In the genomic region with DNA sequence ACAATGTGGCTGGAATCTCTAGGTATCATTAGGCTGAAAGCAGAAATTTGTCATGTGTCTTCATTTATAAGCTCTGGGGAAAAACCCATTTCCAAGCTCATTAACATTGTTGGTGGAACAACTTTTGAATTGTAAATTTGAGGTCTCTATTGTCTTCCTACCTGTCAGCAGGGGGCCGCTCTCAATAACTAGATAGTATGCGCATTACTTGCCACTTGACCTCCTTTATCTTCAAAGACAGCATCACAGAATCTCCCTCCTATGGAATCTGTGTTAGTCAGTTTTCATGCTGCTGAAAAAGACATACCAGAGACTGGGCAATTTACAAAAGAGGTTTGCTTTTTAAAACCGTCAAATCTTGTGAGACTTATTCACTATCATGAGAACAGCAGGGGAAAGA, we compare ENCODE assay signal across 22 cellular contexts.
DNase-seq lines count a peak whose midpoint lies in the region; ATAC-seq and TF ChIP-seq lines count a peak whose summit lies in the region.
"Had no signal": no experiment of that assay in that cellular context is flagged by ENCODE, and none has a peak within 500 bp of the region (broad histone marks: within the 10 kb centered on the region; RNA-seq: fewer than 3 reads in every experiment).

No MANE protein-coding gene starts in this region.

- H3K27ac ChIP-seq in GM23338 (ENCODE audit: low read depth) (peak overlapping the region; percentile 62), HUES64 (ENCODE audit: low read depth, low read length) (peak overlapping the region; percentile 95; the same call in 1 of the 2 replicates), endodermal cell (ENCODE audit: low read depth, low read length) (peak overlapping the region; percentile 25), MM.1S (ENCODE audit: low read length) (no peak overlapping the region)
- H3K27ac ChIP-seq: Peyer's patch, SJSA1 had no signal

- no peak overlapping the region for H3K4me3 Mint-ChIP-seq in GM23338
- H3K4me3 Mint-ChIP-seq in endodermal cell = no peak overlapping the region
- H3K4me3 Mint-ChIP-seq: CD4-positive, CD25-positive, alpha-beta regulatory T cell had no signal

- no peak overlapping the region for H3K9ac ChIP-seq in HUES64 (ENCODE audit: low read depth, low read length)
- H3K9ac ChIP-seq in endodermal cell (ENCODE audit: extremely low read depth, low read length, poor library complexity, severe bottlenecking) = no peak overlapping the region
- no peak overlapping the region for H3K9ac ChIP-seq in MM.1S (ENCODE audit: low read length)

- peak; percentile 90 for ATAC-seq in GM23338
- ATAC-seq in HG03025 (IDR thresholded peaks at IDR 0.05; ENCODE audit: low FRiP score, unreplicated experiment) = no peak
- ATAC-seq: HepG2, K562 had no signal

- peak; percentile 98 for DNase-seq in GM23338 (ENCODE audit: low spot score)
- DNase-seq in endodermal cell = peak; percentile 75
- peak; percentile 56 for DNase-seq in iPS-NIHi11 (ENCODE audit: low spot score)
- no peak for DNase-seq in Kasumi-1 (lab: John Stamatoyannopoulos, UW)
- DNase-seq in middle frontal gyrus (ENCODE audit: extremely low spot score, low spot score) = no peak
- no peak for DNase-seq in MM.1S
- DNase-seq: BE2C; CD4-positive, CD25-positive, alpha-beta regulatory T cell; EL; NCI-H1092; NCI-H1436; NCI-H187 treated with DMSO at 0.1 percent for 48 hours; NCI-H2107; NCI-H226; NCI-H524; NCI-H82; Peyer's patch had no signal

- H3F3A ChIP-seq in GM23338 (replicated peaks; ENCODE audit: low read depth) (0 out of 2 replicates have a peak, but pooled peaks cover 4% of the 10 kb centered on the region), MM.1S (ENCODE audit: insufficient read depth, low read length) (no peaks in the 10 kb centered on the region)

- peaks cover 58% of the 10 kb centered on the region for H3K9me3 Mint-ChIP-seq in GM23338
- peaks cover 21% of the 10 kb centered on the region for H3K9me3 Mint-ChIP-seq in endodermal cell

- H3K27me3 Mint-ChIP-seq in GM23338 (ENCODE audit: insufficient read depth, low read depth, poor library complexity) (peaks cover 6% of the 10 kb centered on the region), endodermal cell (ENCODE audit: insufficient read depth) (no peaks in the 10 kb centered on the region)
- H3K27me3 Mint-ChIP-seq: CD4-positive, CD25-positive, alpha-beta regulatory T cell had no signal

- WGBS in HUES64 = 53% methylated on average over 3 of the region's 3 CpGs
- WGBS in endodermal cell (ENCODE audit: insufficient coverage in 1 of 2, insufficient read length in 1 of 2), 2 experiments = 68% methylated on average over 3 of the region's 3 CpGs; no CpG with 5 or more reads in 1 of the 2 experiments

- no peak overlapping the region for H3K4me2 ChIP-seq in GM23338
- no peak overlapping the region for H3K4me2 ChIP-seq in MM.1S (ENCODE audit: low read depth, low read length)

- H3K36me3 ChIP-seq in GM23338 (ENCODE audit: insufficient read depth) (peaks cover 3% of the 10 kb centered on the region; the same call in 1 of the 2 replicates), HUES64 (ENCODE audit: insufficient read depth, low read length) (peaks cover 4% of the 10 kb centered on the region; the same call in 1 of the 2 replicates), endodermal cell (ENCODE audit: control insufficient read depth, insufficient read depth, low read length) (no peaks in the 10 kb centered on the region), MM.1S (replicated peaks; ENCODE audit: insufficient read depth, low read length) (no peaks in the 10 kb centered on the region; the same call in 1 of the 2 replicates)
- H3K36me3 ChIP-seq: BE2C, Peyer's patch, SJSA1 had no signal

- no peak overlapping the region for H3K4me3 ChIP-seq in GM23338
- no peak overlapping the region for H3K4me3 ChIP-seq in HUES64 (ENCODE audit: low read length)
- no peak overlapping the region for H3K4me3 ChIP-seq in endodermal cell (ENCODE audit: low read length)
- no peak overlapping the region for H3K4me3 ChIP-seq in MM.1S (ENCODE audit: low read length)
- H3K4me3 ChIP-seq: K562, Peyer's patch, SJSA1 had no signal

- H3K36me3 Mint-ChIP-seq in GM23338 (ENCODE audit: low read depth) (peaks cover 64% of the 10 kb centered on the region), endodermal cell (ENCODE audit: low read depth) (peaks cover 5% of the 10 kb centered on the region)
- H3K36me3 Mint-ChIP-seq: CD4-positive, CD25-positive, alpha-beta regulatory T cell had no signal

- H3K27me3 ChIP-seq in GM23338 (ENCODE audit: insufficient read depth) (no peaks in the 10 kb centered on the region), HUES64 (ENCODE audit: insufficient read depth, low read length) (no peaks in the 10 kb centered on the region), endodermal cell (ENCODE audit: control insufficient read depth, insufficient read depth, low read length, poor library complexity, severe bottlenecking) (no peaks in the 10 kb centered on the region), MM.1S (replicated peaks; ENCODE audit: insufficient read depth, low read length) (no peaks in the 10 kb centered on the region)
- H3K27me3 ChIP-seq: BE2C, Peyer's patch, SJSA1 had no signal

- H2AFZ ChIP-seq in GM23338 (no peak overlapping the region), MM.1S (ENCODE audit: low read length) (no peak overlapping the region)

- peaks cover 30% of the 10 kb centered on the region for H3K4me1 ChIP-seq in GM23338 (ENCODE audit: insufficient read depth)
- peaks cover 22% of the 10 kb centered on the region; the same call in 1 of the 2 replicates for H3K4me1 ChIP-seq in HUES64 (ENCODE audit: insufficient read depth, low read length)
- no peaks in the 10 kb centered on the region for H3K4me1 ChIP-seq in endodermal cell (ENCODE audit: control insufficient read depth, insufficient read depth, low read length)
- no peaks in the 10 kb centered on the region for H3K4me1 ChIP-seq in MM.1S (ENCODE audit: low read length)
- H3K4me1 ChIP-seq: Peyer's patch, SJSA1 had no signal

- H3K9me3 ChIP-seq in HUES64 (ENCODE audit: insufficient read depth, low read depth, low read length) (peaks cover 25% of the 10 kb centered on the region), endodermal cell (ENCODE audit: control insufficient read depth, low read length) (peaks cover 10% of the 10 kb centered on the region), MM.1S (replicated peaks; ENCODE audit: insufficient read depth, low read length) (no peaks in the 10 kb centered on the region)
- H3K9me3 ChIP-seq: BE2C, Peyer's patch, SJSA1 had no signal

- H4K20me1 ChIP-seq in GM23338 (replicated peaks; ENCODE audit: insufficient read depth) = no peaks in the 10 kb centered on the region
- H4K20me1 ChIP-seq in MM.1S (ENCODE audit: insufficient read depth, low read length) = no peaks in the 10 kb centered on the region

- H3K9me2 ChIP-seq in GM23338 (ENCODE audit: insufficient read depth) = peaks cover 3% of the 10 kb centered on the region; the same call in 1 of the 2 replicates
- H3K9me2 ChIP-seq in MM.1S (replicated peaks; ENCODE audit: insufficient read depth, low read length) = no peaks in the 10 kb centered on the region

- H3K79me2 ChIP-seq in GM23338 (replicated peaks; ENCODE audit: insufficient read depth) (no peaks in the 10 kb centered on the region), MM.1S (ENCODE audit: low read length) (no peaks in the 10 kb centered on the region)

- H3K4me1 Mint-ChIP-seq in GM23338 (peaks cover 32% of the 10 kb centered on the region), endodermal cell (peaks cover 4% of the 10 kb centered on the region)

- TF ChIP-seq CTCF in GM23338 (conservative IDR thresholded peaks at IDR 0.05; ENCODE audit: low read depth in 2 of 2) = no peak
- no peak for TF ChIP-seq CTCF in endodermal cell (conservative IDR thresholded peaks at IDR 0.05)
- TF ChIP-seq CTCF in MM.1S (IDR thresholded peaks at IDR 0.05; ENCODE audit: low read length) = no peak

- H3K27ac Mint-ChIP-seq in GM23338 (peak overlapping the region; percentile 91), endodermal cell (no peak overlapping the region)
- H3K27ac Mint-ChIP-seq: CD4-positive, CD25-positive, alpha-beta regulatory T cell had no signal

TF ChIP-seq in GM23338, 12 proteins besides CTCF, POLR2A, EP300 and RAD21:
- TF ChIP-seq, protein P1, sequence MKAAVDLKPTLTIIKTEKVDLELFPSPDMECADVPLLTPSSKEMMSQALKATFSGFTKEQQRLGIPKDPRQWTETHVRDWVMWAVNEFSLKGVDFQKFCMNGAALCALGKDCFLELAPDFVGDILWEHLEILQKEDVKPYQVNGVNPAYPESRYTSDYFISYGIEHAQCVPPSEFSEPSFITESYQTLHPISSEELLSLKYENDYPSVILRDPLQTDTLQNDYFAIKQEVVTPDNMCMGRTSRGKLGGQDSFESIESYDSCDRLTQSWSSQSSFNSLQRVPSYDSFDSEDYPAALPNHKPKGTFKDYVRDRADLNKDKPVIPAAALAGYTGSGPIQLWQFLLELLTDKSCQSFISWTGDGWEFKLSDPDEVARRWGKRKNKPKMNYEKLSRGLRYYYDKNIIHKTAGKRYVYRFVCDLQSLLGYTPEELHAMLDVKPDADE (IDR thresholded peaks at IDR 0.05) = no peak
- peak; percentile 58 for TF ChIP-seq CREB1 (CRISPR knock-in tag; IDR thresholded peaks at IDR 0.05; ENCODE audit: low read depth)
- TF ChIP-seq NANOG (IDR thresholded peaks at IDR 0.05; ENCODE audit: borderline replicate concordance) = peak; percentile 69
- TF ChIP-seq STAT1 (IDR thresholded peaks at IDR 0.05; ENCODE audit: unreplicated experiment) = no peak

Comparison
In these comparisons a context has a peak if more than half of its experiments do, and no peak if none do; other contexts are left out.
1. DNase-seq: peak in GM23338 (single experiment), endodermal cell (single experiment) and iPS-NIHi11 (single experiment); none in Kasumi-1 (0 of 2), middle frontal gyrus (single experiment) and MM.1S (single experiment).